Comparison of ENCODE assay signal across 24 cellular contexts in genomic region chr7:87032604-87033003, GRCh38.
"Had no signal": no experiment of that assay in that cellular context is flagged by ENCODE, and none has a peak within 500 bp of the region (broad histone marks: within the 10 kb centered on the region; RNA-seq: fewer than 3 reads in every experiment).

No MANE protein-coding gene starts in this region.

- H3K4me3 Mint-ChIP-seq: activated naive CD8-positive, alpha-beta T cell treated with anti-CD3 and anti-CD28 coated beads, Interleukin-2, amount 10 ng/mL, durations not matched to agents 7 days and 5 days; activated T-cell treated with anti-CD3 and anti-CD28 coated beads, Interleukin-2, amount 50 U/mL, for 24 hours; central memory CD8-positive, alpha-beta T cell; effector memory CD8-positive, alpha-beta T cell; natural killer cell treated with Interleukin-12 subunit alpha and Interleukin-12 subunit beta and Interleukin-15 and Interleukin-18, amount 100 ng/mL, for 72 hours; WTC11 had no signal

- H3K9me3 ChIP-seq: breast epithelium, colonic mucosa, ovary, psoas muscle, right atrium auricular region, upper lobe of right lung had no signal

- H3K27me3 Mint-ChIP-seq: activated naive CD8-positive, alpha-beta T cell treated with anti-CD3 and anti-CD28 coated beads, Interleukin-2, amount 10 ng/mL, durations not matched to agents 7 days and 5 days; activated T-cell treated with anti-CD3 and anti-CD28 coated beads, Interleukin-2, amount 50 U/mL, for 24 hours had no signal

- H3K27ac ChIP-seq: breast epithelium, colonic mucosa, dorsolateral prefrontal cortex, left ventricle myocardium inferior, ovary, psoas muscle, right atrium auricular region, upper lobe of right lung had no signal

- H3K27ac Mint-ChIP-seq: activated naive CD8-positive, alpha-beta T cell treated with anti-CD3 and anti-CD28 coated beads, Interleukin-2, amount 10 ng/mL, durations not matched to agents 7 days and 5 days; activated T-cell treated with anti-CD3 and anti-CD28 coated beads, Interleukin-2, amount 50 U/mL, for 24 hours; effector memory CD8-positive, alpha-beta T cell; natural killer cell treated with Interleukin-12 subunit alpha and Interleukin-12 subunit beta and Interleukin-15 and Interleukin-18, amount 100 ng/mL, for 72 hours; WTC11 had no signal

- H3K27me3 ChIP-seq: breast epithelium, colonic mucosa, dorsolateral prefrontal cortex, ovary, right atrium auricular region, upper lobe of right lung had no signal

- H3K36me3 ChIP-seq: breast epithelium, colonic mucosa, left ventricle myocardium inferior, ovary, right atrium auricular region, upper lobe of right lung had no signal

- H3K36me3 Mint-ChIP-seq: activated naive CD8-positive, alpha-beta T cell treated with anti-CD3 and anti-CD28 coated beads, Interleukin-2, amount 10 ng/mL, durations not matched to agents 7 days and 5 days; natural killer cell treated with Interleukin-12 subunit alpha and Interleukin-12 subunit beta and Interleukin-15 and Interleukin-18, amount 100 ng/mL, for 72 hours had no signal

- DNase-seq: activated CD4-positive, alpha-beta T cell treated with anti-CD3 and anti-CD28 coated beads, Interleukin-2, amount 50 U/mL, for 4 hours; activated CD8-positive, alpha-beta memory T cell treated with anti-CD3 and anti-CD28 coated beads for 24 hours; activated CD8-positive, alpha-beta memory T cell treated with anti-CD3 and anti-CD28 coated beads, Interleukin-2, amount 50 U/mL, for 4 hours; activated naive CD4-positive, alpha-beta T cell treated with Interleukin-2 at 50 U/mL for 16 hours; activated naive CD8-positive, alpha-beta T cell treated with anti-CD3 and anti-CD28 coated beads, Interleukin-2, amount 10 ng/mL, durations not matched to agents 7 days and 5 days; activated T-cell treated with anti-CD3 and anti-CD28 coated beads, Interleukin-2, amount 50 U/mL, for 24 hours; amniotic stem cell; colonic mucosa; dorsolateral prefrontal cortex; effector memory CD8-positive, alpha-beta T cell; hypothalamus; left ventricle myocardium inferior; ovary; psoas muscle; stimulated activated CD4-positive, alpha-beta T cell treated with anti-CD3 and anti-CD28 coated beads, Interleukin-4, amount 100 ng/mL, for 24 hours; stimulated activated naive CD8-positive, alpha-beta T cell treated with anti-CD3 and anti-CD28 coated beads, Interleukin-15, Interleukin-2, amounts not matched to agents 100 U/mL and 50 U/mL, for 24 hours; T1000; upper lobe of right lung had no signal

- ATAC-seq: effector memory CD8-positive, alpha-beta T cell; esophagus mucosa; natural killer cell treated with Interleukin-12 subunit alpha and Interleukin-12 subunit beta and Interleukin-15 and Interleukin-18, amount 100 ng/mL, for 72 hours; psoas muscle; stimulated activated naive CD8-positive, alpha-beta T cell treated with anti-CD3 and anti-CD28 coated beads, Interleukin-15, Interleukin-2, amounts not matched to agents 100 U/mL and 50 U/mL, for 24 hours; upper lobe of right lung; WTC11 had no signal

- H3K4me3 ChIP-seq: breast epithelium, colonic mucosa, dorsolateral prefrontal cortex, left ventricle myocardium inferior, ovary, psoas muscle, right atrium auricular region, upper lobe of right lung had no signal

- H3K4me1 ChIP-seq: breast epithelium, colonic mucosa, left ventricle myocardium inferior, right atrium auricular region, upper lobe of right lung had no signal

- H3K4me1 Mint-ChIP-seq: activated naive CD8-positive, alpha-beta T cell treated with anti-CD3 and anti-CD28 coated beads, Interleukin-2, amount 10 ng/mL, durations not matched to agents 7 days and 5 days had no signal

- H3K9me3 Mint-ChIP-seq: central memory CD8-positive, alpha-beta T cell; effector memory CD8-positive, alpha-beta T cell; natural killer cell treated with Interleukin-12 subunit alpha and Interleukin-12 subunit beta and Interleukin-15 and Interleukin-18, amount 100 ng/mL, for 72 hours had no signal
